Comparison of ENCODE assay signal across 24 cellular contexts in genomic region chr14:35240233-35240632, GRCh38.
"Had no signal": no experiment of that assay in that cellular context is flagged by ENCODE, and none has a peak within 500 bp of the region (broad histone marks: within the 10 kb centered on the region; RNA-seq: fewer than 3 reads in every experiment).

No MANE protein-coding gene starts in this region.

- H2AFZ ChIP-seq: neural progenitor cell had no signal

- H3K9me3 ChIP-seq: ascending aorta, colonic mucosa, gastrocnemius medialis, right atrium auricular region, tibial artery, uterus had no signal

- H3K27me3 ChIP-seq: ascending aorta, colonic mucosa, gastrocnemius medialis, neural progenitor cell, right atrium auricular region, tibial artery, uterus had no signal

- H3K4me1 Mint-ChIP-seq: activated B cell treated with CpG ODN at 0.5 μM for 24 hours, neural progenitor cell had no signal

- H3K4me1 ChIP-seq: ascending aorta, colonic mucosa, gastrocnemius medialis, neural progenitor cell, right atrium auricular region, tibial artery, uterus had no signal

- H3K4me2 ChIP-seq: neural progenitor cell had no signal

- H3K27ac ChIP-seq: ascending aorta, colonic mucosa, gastrocnemius medialis, neural progenitor cell, right atrium auricular region, tibial artery, uterus had no signal

- H3K9me3 Mint-ChIP-seq: activated B cell treated with CpG ODN at 0.5 μM for 24 hours; activated CD4-positive, alpha-beta memory T cell treated with anti-CD3 and anti-CD28 coated beads, Interleukin-2, amount 10 ng/mL, durations not matched to agents 7 days and 5 days; activated naive CD4-positive, alpha-beta T cell treated with anti-CD3 and anti-CD28 coated beads, Interleukin-2, amount 50 U/mL, for 24 hours; activated T-cell treated with anti-CD3 and anti-CD28 coated beads, Interleukin-2, amount 50 U/mL, for 72 hours; central memory CD8-positive, alpha-beta T cell; neural progenitor cell had no signal

- H3K27me3 Mint-ChIP-seq: activated B cell treated with CpG ODN at 0.5 μM for 24 hours; activated CD4-positive, alpha-beta memory T cell treated with anti-CD3 and anti-CD28 coated beads, Interleukin-2, amount 10 ng/mL, durations not matched to agents 7 days and 5 days; activated naive CD4-positive, alpha-beta T cell treated with anti-CD3 and anti-CD28 coated beads, Interleukin-2, amount 50 U/mL, for 24 hours; central memory CD8-positive, alpha-beta T cell; progenitor cell of endocrine pancreas had no signal

- H3K4me3 ChIP-seq: ascending aorta, colonic mucosa, gastrocnemius medialis, neural progenitor cell, right atrium auricular region, tibial artery, uterus had no signal

- H3K27ac Mint-ChIP-seq: activated B cell treated with CpG ODN at 0.5 μM for 24 hours; activated CD4-positive, alpha-beta memory T cell treated with anti-CD3 and anti-CD28 coated beads, Interleukin-2, amount 10 ng/mL, durations not matched to agents 7 days and 5 days; activated naive CD4-positive, alpha-beta T cell treated with anti-CD3 and anti-CD28 coated beads, Interleukin-2, amount 50 U/mL, for 24 hours; activated T-cell treated with anti-CD3 and anti-CD28 coated beads, Interleukin-2, amount 50 U/mL, for 72 hours; neural progenitor cell; progenitor cell of endocrine pancreas had no signal

- DNase-seq: activated B cell treated with CpG ODN at 0.5 μM for 24 hours; activated CD4-positive, alpha-beta memory T cell treated with anti-CD3 and anti-CD28 coated beads, Interleukin-2, amount 10 ng/mL, durations not matched to agents 7 days and 5 days; activated CD4-positive, alpha-beta T cell treated with anti-CD3 and anti-CD28 coated beads for 48 hours; activated CD8-positive, alpha-beta memory T cell treated with anti-CD3 and anti-CD28 coated beads, Interleukin-2, amount 50 U/mL, for 48 hours; activated gamma-delta T cell; activated T-cell treated with anti-CD3 and anti-CD28 coated beads, Interleukin-2, amount 50 U/mL, for 72 hours; colonic mucosa; gastrocnemius medialis; head of caudate nucleus; kidney glomerular epithelial cell; left ventricle myocardium superior; stimulated activated CD4-positive, alpha-beta T cell treated with anti-CD3 and anti-CD28 coated beads, Interleukin-12 subunit alpha, Interleukin-12 subunit beta, amount 100 ng/mL, for 4 hours; stimulated activated CD4-positive, alpha-beta T cell treated with anti-CD3 and anti-CD28 coated beads, Interleukin-1b, Interleukin-23, amount 100 ng/mL, for 48 hours; stimulated activated CD8-positive, alpha-beta memory T cell treated with anti-CD3 and anti-CD28 coated beads, Interleukin-4, amount 100 ng/mL, for 48 hours; stimulated activated naive CD4-positive, alpha-beta T cell treated with Interleukin-2 at 50 U/mL for 16 hours; T-helper 9 cell; tibial artery; uterus had no signal

- ATAC-seq: activated T-cell treated with anti-CD3 and anti-CD28 coated beads, Interleukin-2, amount 50 U/mL, for 72 hours; gastrocnemius medialis; left ventricle myocardium superior had no signal

- H3K4me3 Mint-ChIP-seq: activated B cell treated with CpG ODN at 0.5 μM for 24 hours; activated CD4-positive, alpha-beta memory T cell treated with anti-CD3 and anti-CD28 coated beads, Interleukin-2, amount 10 ng/mL, durations not matched to agents 7 days and 5 days; activated naive CD4-positive, alpha-beta T cell treated with anti-CD3 and anti-CD28 coated beads, Interleukin-2, amount 50 U/mL, for 24 hours; activated T-cell treated with anti-CD3 and anti-CD28 coated beads, Interleukin-2, amount 50 U/mL, for 72 hours; central memory CD8-positive, alpha-beta T cell; neural progenitor cell had no signal

- H3K36me3 ChIP-seq: ascending aorta, colonic mucosa, gastrocnemius medialis, neural progenitor cell, right atrium auricular region, tibial artery, uterus had no signal

- H3K9ac ChIP-seq: neural progenitor cell had no signal
